ENCODE assay signal across 26 cellular contexts in genomic region chr9:36744678-36745077, GRCh38.
"Had no signal": no experiment of that assay in that cellular context is flagged by ENCODE, and none has a peak within 500 bp of the region (broad histone marks: within the 10 kb centered on the region; RNA-seq: fewer than 3 reads in every experiment).

No MANE protein-coding gene starts in this region.

- ATAC-seq: activated CD4-positive, alpha-beta T cell treated with anti-CD3 and anti-CD28 coated beads for 36 hours; activated naive CD4-positive, alpha-beta T cell treated with anti-CD3 and anti-CD28 coated beads, Interleukin-2, amount 50 U/mL, for 72 hours; activated T-cell treated with anti-CD3 and anti-CD28 coated beads, Interleukin-2, amount 50 U/mL, for 72 hours; body of pancreas; natural killer cell had no signal

- H3K4me3 ChIP-seq: adrenal gland, body of pancreas, cardiac muscle cell, colonic mucosa, left ventricle myocardium inferior, lung, neural progenitor cell, right atrium auricular region, smooth muscle cell, suprapubic skin, tibial artery had no signal

- H3K27ac ChIP-seq: adrenal gland, body of pancreas, cardiac muscle cell, colonic mucosa, left ventricle myocardium inferior, neural progenitor cell, right atrium auricular region, suprapubic skin, tibial artery had no signal

- H3K27me3 ChIP-seq: body of pancreas, right atrium auricular region had no signal

- H3K4me1 ChIP-seq: adrenal gland, colonic mucosa, neural progenitor cell, right atrium auricular region, tibial artery had no signal

- H3K9ac ChIP-seq: neural progenitor cell had no signal

- H3K9me3 ChIP-seq: adrenal gland, body of pancreas, colonic mucosa, left ventricle myocardium inferior, right atrium auricular region, suprapubic skin, tibial artery had no signal

- H2AFZ ChIP-seq: neural progenitor cell had no signal

- H3K4me2 ChIP-seq: neural progenitor cell, smooth muscle cell had no signal

- H3K36me3 ChIP-seq: adrenal gland, cardiac muscle cell, colonic mucosa, left ventricle myocardium inferior, neural progenitor cell, right atrium auricular region, suprapubic skin, tibial artery had no signal

- DNase-seq: activated CD4-positive, alpha-beta T cell treated with anti-CD3 and anti-CD28 coated beads for 36 hours; activated CD4-positive, alpha-beta T cell treated with anti-CD3 and anti-CD28 coated beads, Interleukin-2, amount 50 U/mL, for 4 hours; activated CD4-positive, CD25-positive, alpha-beta regulatory T cell; activated naive CD4-positive, alpha-beta T cell; activated T-cell treated with anti-CD3 and anti-CD28 coated beads for 4 hours; activated T-cell treated with anti-CD3 and anti-CD28 coated beads, Interleukin-2, amount 50 U/mL, for 72 hours; adrenal gland; aorta; body of pancreas; cerebellar nuclear complex; colonic mucosa; effector CD8-positive, alpha-beta T cell; left ventricle myocardium inferior; mesendoderm; natural killer cell; occipital lobe; stimulated activated CD4-positive, alpha-beta T cell treated with anti-CD3 and anti-CD28 coated beads, Interleukin-2, amount 100 ng/mL, for 24 hours; stimulated activated naive CD4-positive, alpha-beta T cell; tibial artery had no signal
